In the genomic region with DNA sequence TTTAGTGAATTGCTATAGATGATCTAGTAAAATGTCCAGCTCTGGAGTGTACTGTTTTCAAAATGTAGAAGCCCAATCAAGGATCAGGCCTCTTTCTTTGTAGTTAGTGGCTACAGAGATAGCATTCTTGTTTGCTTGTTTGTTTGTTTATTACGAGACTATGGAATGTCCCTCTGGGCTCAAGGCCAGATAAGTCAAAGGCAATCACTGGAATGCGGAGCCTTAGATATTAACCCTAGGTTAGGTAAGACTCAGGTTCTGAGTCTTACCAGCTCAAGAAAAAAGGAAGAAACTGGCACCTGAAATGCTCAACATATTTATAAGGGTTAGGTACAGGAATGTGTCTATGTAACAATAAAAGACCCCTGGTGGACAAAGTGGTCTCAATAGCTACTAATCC, we compare ENCODE assay signal across 18 cellular contexts.
A peak's percentile ranks its signal among the peaks of the same experiment; 100 is the strongest.
DNase-seq lines count a peak whose midpoint lies in the region; ATAC-seq, FAIRE-seq and TF ChIP-seq lines count a peak whose summit lies in the region.
"Had no signal": no experiment of that assay in that cellular context is flagged by ENCODE, and none has a peak within 500 bp of the region (broad histone marks: within the 10 kb centered on the region; RNA-seq: fewer than 3 reads in every experiment).

No MANE protein-coding gene starts in this region.

- H4K5ac ChIP-seq in IMR-90 (ENCODE audit: low read depth, low read length) = no peak overlapping the region

- no peak for FAIRE-seq in bronchial epithelial cell (lab: Jason Lieb, UNC)
- FAIRE-seq: A204.1, GM12878, GM19239 had no signal

- H2BK15ac ChIP-seq in IMR-90 (ENCODE audit: low read depth, low read length) = no peak overlapping the region

- dilution Hi-C loops in IMR-90 (cut with HindIII; ENCODE audit: low sequenced_read_pairs, unreplicated experiment) = no loop called here

- no peaks in the 10 kb centered on the region for H3K9me3 ChIP-seq in IMR-90 (ENCODE audit: control insufficient read depth, insufficient read depth, low read length)

- no peak overlapping the region for H3K4me2 ChIP-seq in IMR-90 (ENCODE audit: low read depth, low read length)
- H3K4me2 ChIP-seq: KMS-11 had no signal

- H2AK5ac ChIP-seq in IMR-90 (ENCODE audit: low read depth, low read length) = no peak overlapping the region

- POLR2A ChIA-PET in IMR-90 (lab: Charles Lee; ENCODE audit: unreplicated experiment) = no interaction called here

- peak; percentile 5 for TF ChIP-seq CTCF in GM12873 (IDR thresholded peaks at IDR 0.05; ENCODE audit: insufficient read depth, low read depth, low read length, missing control alignments)
- TF ChIP-seq CTCF in IMR-90 (conservative IDR thresholded peaks at IDR 0.05; ENCODE audit: low read depth, low read length) = no peak
- no peak for TF ChIP-seq CTCF in bronchial epithelial cell (IDR thresholded peaks at IDR 0.05; ENCODE audit: insufficient read depth, low read length, severe bottlenecking)
- TF ChIP-seq CTCF in endothelial cell (IDR thresholded peaks at IDR 0.05; ENCODE audit: unreplicated experiment) = no peak

- no peaks in the 10 kb centered on the region for H3K4me1 ChIP-seq in IMR-90 (ENCODE audit: control insufficient read depth, insufficient read depth, low read length)

- H4K8ac ChIP-seq in IMR-90 (ENCODE audit: low read depth in 2 of 2, low read length in 2 of 2) = no peak overlapping the region

- H3K14ac ChIP-seq in IMR-90 (replicated peaks; ENCODE audit: low read depth, low read length) = no peak overlapping the region

- no peak overlapping the region for H3K23ac ChIP-seq in IMR-90 (ENCODE audit: low read depth, low read length)

- H3K18ac ChIP-seq in IMR-90 (ENCODE audit: low read depth, low read length) = no peak overlapping the region

- no CpG with 5 or more reads among the region's 2 CpGs for WGBS in IMR-90 (ENCODE audit: extremely low coverage in 2 of 2, insufficient read length in 1 of 2), 2 experiments

- DNase-seq in IMR-90 (no peak), bronchial epithelial cell (ENCODE audit: low read depth) (peak; percentile 9), NCI-H82 treated with DMSO at 0.1 percent for 48 hours (lab: John Stamatoyannopoulos, UW; ENCODE audit: unreplicated experiment) (no peak), endothelial cell (ENCODE audit: low spot score) (no peak)
- DNase-seq: CD4-positive, alpha-beta T cell; DMS153; DMS79; GF-D8 had no signal

- H3K9ac ChIP-seq in IMR-90 (ENCODE audit: low read depth, low read length) = no peak overlapping the region
- H3K9ac ChIP-seq: GM23248, KMS-11 had no signal

- no peaks in the 10 kb centered on the region for H3K4me1 Mint-ChIP-seq in activated T-helper 17 cell treated with anti-CD3 and anti-CD28 coated beads, Interleukin-2, amount 50 U/mL, for 72 hours
- no peaks in the 10 kb centered on the region for H3K4me1 Mint-ChIP-seq in endothelial cell (ENCODE audit: unreplicated experiment)

- no peak overlapping the region for H2AK9ac ChIP-seq in IMR-90 (replicated peaks; ENCODE audit: low read depth, low read length, poor library complexity)

- no peaks in the 10 kb centered on the region for H3K79me1 ChIP-seq in IMR-90 (ENCODE audit: low read depth in 1 of 2, low read length in 2 of 2)

- no peak overlapping the region for H2AFZ ChIP-seq in IMR-90 (replicated peaks; ENCODE audit: low read length, poor library complexity)
- H2AFZ ChIP-seq: GM23248 had no signal

- no peak for TF ChIP-seq POLR2A in IMR-90 (IDR thresholded peaks at IDR 0.05; ENCODE audit: low read depth, low read length)

- no peak overlapping the region for H3K4me3 Mint-ChIP-seq in activated T-helper 17 cell treated with anti-CD3 and anti-CD28 coated beads, Interleukin-2, amount 50 U/mL, for 72 hours
- no peak overlapping the region for H3K4me3 Mint-ChIP-seq in endothelial cell (ENCODE audit: unreplicated experiment)
- H3K4me3 Mint-ChIP-seq: CD4-positive, alpha-beta T cell; HFFc6 had no signal

- no peak for TF ChIP-seq RAD21 in IMR-90 (IDR thresholded peaks at IDR 0.05; ENCODE audit: low read length)

- H3K36me3 ChIP-seq in IMR-90 (ENCODE audit: control insufficient read depth, insufficient read depth, low read length) (no peaks in the 10 kb centered on the region), bronchial epithelial cell (ENCODE audit: control insufficient read depth, insufficient read depth, low read length) (no peaks in the 10 kb centered on the region)

- BruUV-seq in IMR-90 (replicated peaks; lab: Mats Ljungman, UMichigan) = no TSS peak

- intact Hi-C loops in IMR-90 (cut with micrococcal nuclease) = loop anchor here (5.0 kb wide), 1 partner anchor 448 kb away; a partner anchor contains a TSS

- H3K4ac ChIP-seq in IMR-90 (ENCODE audit: low read depth, low read length) = no peak overlapping the region

- ATAC-seq in IMR-90 (ENCODE audit: low read depth) (no peak), HG02588 (IDR thresholded peaks at IDR 0.05; ENCODE audit: unreplicated experiment) (no peak)
- ATAC-seq in activated T-helper 17 cell treated with anti-CD3 and anti-CD28 coated beads, Interleukin-2, amount 50 U/mL, for 72 hours (replicated peaks) = no peak
- ATAC-seq: GM12878 had no signal

- no peaks in the 10 kb centered on the region for H4K20me1 ChIP-seq in IMR-90 (ENCODE audit: insufficient read depth, low read length)

- in situ Hi-C loops in IMR-90 (cut with MboI; ENCODE audit: low sequenced_read_pairs) = no loop called here

- H3K27me3 ChIP-seq in IMR-90 (ENCODE audit: control insufficient read depth, insufficient read depth, low read length) (no peaks in the 10 kb centered on the region), bronchial epithelial cell (ENCODE audit: control insufficient read depth, insufficient read depth, low read length) (no peaks in the 10 kb centered on the region)

- no peak overlapping the region for H2BK120ac ChIP-seq in IMR-90 (ENCODE audit: low read depth, low read length)

- H3K27ac Mint-ChIP-seq in activated T-helper 17 cell treated with anti-CD3 and anti-CD28 coated beads, Interleukin-2, amount 50 U/mL, for 72 hours = no peak overlapping the region
- no peak overlapping the region for H3K27ac Mint-ChIP-seq in endothelial cell (ENCODE audit: unreplicated experiment)
- H3K27ac Mint-ChIP-seq: CD4-positive, alpha-beta T cell; HFFc6 had no signal

- H3K4me3 ChIP-seq in IMR-90 (ENCODE audit: insufficient read depth, low read depth, low read length) (no peak overlapping the region), bronchial epithelial cell (ENCODE audit: low read depth, low read length) (no peak overlapping the region)
- H3K4me3 ChIP-seq: GM12878, GM23248 had no signal

- peaks cover 5% of the 10 kb centered on the region for H3K9me3 Mint-ChIP-seq in activated T-helper 17 cell treated with anti-CD3 and anti-CD28 coated beads, Interleukin-2, amount 50 U/mL, for 72 hours
- no peaks in the 10 kb centered on the region for H3K9me3 Mint-ChIP-seq in endothelial cell (ENCODE audit: unreplicated experiment)
- H3K9me3 Mint-ChIP-seq: HFFc6 had no signal

- peak overlapping the region; percentile 3; the same call in 1 of the 2 replicates for H4K91ac ChIP-seq in IMR-90 (ENCODE audit: insufficient read depth, low read depth, low read length)

- no peak overlapping the region for H3K27ac ChIP-seq in IMR-90 (ENCODE audit: insufficient read depth, low read length)
- H3K27ac ChIP-seq: C4-2B, GM23248, KMS-11 had no signal

- H2BK20ac ChIP-seq in IMR-90 (ENCODE audit: low read depth, low read length) = no peak overlapping the region

- H3K27me3 Mint-ChIP-seq in activated T-helper 17 cell treated with anti-CD3 and anti-CD28 coated beads, Interleukin-2, amount 50 U/mL, for 72 hours = no peaks in the 10 kb centered on the region
- no peaks in the 10 kb centered on the region for H3K27me3 Mint-ChIP-seq in endothelial cell (ENCODE audit: unreplicated experiment)
- H3K27me3 Mint-ChIP-seq: CD4-positive, alpha-beta T cell had no signal

- H3K9me1 ChIP-seq in IMR-90 (ENCODE audit: insufficient read depth, low read length) = no peaks in the 10 kb centered on the region

- no peaks in the 10 kb centered on the region for H3K36me3 Mint-ChIP-seq in activated T-helper 17 cell treated with anti-CD3 and anti-CD28 coated beads, Interleukin-2, amount 50 U/mL, for 72 hours (ENCODE audit: low read depth)
- H3K36me3 Mint-ChIP-seq in endothelial cell (ENCODE audit: low read depth, unreplicated experiment) = no peaks in the 10 kb centered on the region

- CTCF ChIA-PET in IMR-90 (lab: Yijun Ruan, JAX) = no interaction called here

- H2BK5ac ChIP-seq in IMR-90 (ENCODE audit: low read depth, low read length, poor library complexity, severe bottlenecking) = no peak overlapping the region

- H3K56ac ChIP-seq in IMR-90 (ENCODE audit: extremely low read depth, insufficient read depth, low read length) = no peak overlapping the region

TF ChIP-seq in IMR-90, 13 proteins besides CTCF, POLR2A, EP300 and RAD21:
- TF ChIP-seq, protein P1, sequence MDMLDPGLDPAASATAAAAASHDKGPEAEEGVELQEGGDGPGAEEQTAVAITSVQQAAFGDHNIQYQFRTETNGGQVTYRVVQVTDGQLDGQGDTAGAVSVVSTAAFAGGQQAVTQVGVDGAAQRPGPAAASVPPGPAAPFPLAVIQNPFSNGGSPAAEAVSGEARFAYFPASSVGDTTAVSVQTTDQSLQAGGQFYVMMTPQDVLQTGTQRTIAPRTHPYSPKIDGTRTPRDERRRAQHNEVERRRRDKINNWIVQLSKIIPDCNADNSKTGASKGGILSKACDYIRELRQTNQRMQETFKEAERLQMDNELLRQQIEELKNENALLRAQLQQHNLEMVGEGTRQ (IDR thresholded peaks at IDR 0.05; ENCODE audit: low read depth, low read length) = no peak
- TF ChIP-seq CHD1 (IDR thresholded peaks at IDR 0.05; ENCODE audit: low read depth, low read length) (no peak), BHLHE40 (IDR thresholded peaks at IDR 0.05; ENCODE audit: low read depth, low read length) (no peak), CEBPB (IDR thresholded peaks at IDR 0.05; ENCODE audit: low read depth, low read length) (no peak)
